16 cellular contexts compared by ENCODE assay signal in genomic region chr3:101117981-101118380, GRCh38.
"Had no signal": no experiment of that assay in that cellular context is flagged by ENCODE, and none has a peak within 500 bp of the region (broad histone marks: within the 10 kb centered on the region; RNA-seq: fewer than 3 reads in every experiment).

No MANE protein-coding gene starts in this region.

- H3K36me3 Mint-ChIP-seq: activated naive CD8-positive, alpha-beta T cell treated with anti-CD3 and anti-CD28 coated beads for 36 hours; natural killer cell had no signal

- H3K4me1 Mint-ChIP-seq: activated CD4-positive, alpha-beta memory T cell treated with anti-CD3 and anti-CD28 coated beads, Interleukin-2, amount 10 ng/mL, durations not matched to agents 7 days and 5 days; activated naive CD8-positive, alpha-beta T cell treated with anti-CD3 and anti-CD28 coated beads for 36 hours; natural killer cell had no signal

- H3K36me3 ChIP-seq: breast epithelium, right lobe of liver, transverse colon had no signal

- H3K4me3 Mint-ChIP-seq: activated CD4-positive, alpha-beta memory T cell treated with anti-CD3 and anti-CD28 coated beads, Interleukin-2, amount 10 ng/mL, durations not matched to agents 7 days and 5 days; activated naive CD8-positive, alpha-beta T cell treated with anti-CD3 and anti-CD28 coated beads for 36 hours; activated T-cell treated with anti-CD3 and anti-CD28 coated beads, Interleukin-2, amount 50 U/mL, for 72 hours; natural killer cell had no signal

- ATAC-seq: activated T-cell treated with anti-CD3 and anti-CD28 coated beads, Interleukin-2, amount 50 U/mL, for 72 hours; natural killer cell had no signal

- H3K9me3 Mint-ChIP-seq: activated CD4-positive, alpha-beta memory T cell treated with anti-CD3 and anti-CD28 coated beads, Interleukin-2, amount 10 ng/mL, durations not matched to agents 7 days and 5 days; natural killer cell had no signal

- H3K27ac ChIP-seq: breast epithelium, right lobe of liver, transverse colon had no signal

- H3K4me3 ChIP-seq: breast epithelium, lung, right lobe of liver, transverse colon had no signal

- H3K27me3 ChIP-seq: breast epithelium, right lobe of liver, transverse colon had no signal

- H3K9me3 ChIP-seq: breast epithelium, right lobe of liver, transverse colon had no signal

- H3K27ac Mint-ChIP-seq: activated CD4-positive, alpha-beta memory T cell treated with anti-CD3 and anti-CD28 coated beads, Interleukin-2, amount 10 ng/mL, durations not matched to agents 7 days and 5 days; activated naive CD8-positive, alpha-beta T cell treated with anti-CD3 and anti-CD28 coated beads for 36 hours; activated T-cell treated with anti-CD3 and anti-CD28 coated beads, Interleukin-2, amount 50 U/mL, for 72 hours; natural killer cell; progenitor cell of endocrine pancreas had no signal

- H3K27me3 Mint-ChIP-seq: progenitor cell of endocrine pancreas had no signal

- H3K4me1 ChIP-seq: breast epithelium, right lobe of liver had no signal

- DNase-seq: activated CD4-positive, alpha-beta memory T cell treated with anti-CD3 and anti-CD28 coated beads, Interleukin-2, amount 10 ng/mL, durations not matched to agents 7 days and 5 days; activated CD4-positive, CD25-positive, alpha-beta regulatory T cell treated with anti-CD3 and anti-CD28 coated beads, Interleukin-2, amount 50 U/mL, for 72 hours; activated CD8-positive, alpha-beta memory T cell treated with anti-CD3 and anti-CD28 coated beads, Interleukin-2, amount 50 U/mL, for 4 hours; activated gamma-delta T cell treated with Interleukin-2 at 50 U/mL for 16 hours; activated naive CD8-positive, alpha-beta T cell treated with anti-CD3 and anti-CD28 coated beads for 36 hours; activated T-cell treated with anti-CD3 and anti-CD28 coated beads, Interleukin-2, amount 50 U/mL, for 72 hours; anterior cingulate cortex; natural killer cell; right lobe of liver; stimulated activated CD4-positive, alpha-beta T cell treated with anti-CD3 and anti-CD28 coated beads, Interleukin-12 subunit alpha, Interleukin-12 subunit beta, amount 100 ng/mL, for 4 hours; stimulated activated naive CD4-positive, alpha-beta T cell; substantia nigra; transverse colon had no signal
